ENCODE assay signal across 12 cellular contexts in genomic region chr12:10409387-10409786, GRCh38. TPM values are rescaled to one million over a fixed set of nuclear protein-coding genes. Genes with fewer than 3 reads are reported as not detected.
DNase-seq lines count a peak whose midpoint lies in the region; ATAC-seq and TF ChIP-seq lines count a peak whose summit lies in the region.
"Had no signal": no experiment of that assay in that cellular context is flagged by ENCODE, and none has a peak within 500 bp of the region (broad histone marks: within the 10 kb centered on the region; RNA-seq: fewer than 3 reads in every experiment).

TSS of gene KLRC4 (minus strand) at chr12:10409757. CDS start at chr12:10409575, 182 bp downstream.

- peak within 1 kb of the TSS; percentile 79 for H3K4me3 Mint-ChIP-seq in activated naive CD8-positive, alpha-beta T cell treated with anti-CD3 and anti-CD28 coated beads, Interleukin-2, amount 10 ng/mL, durations not matched to agents 7 days and 5 days
- H3K4me3 Mint-ChIP-seq in natural killer cell treated with Interleukin-12 subunit alpha and Interleukin-12 subunit beta and Interleukin-15 and Interleukin-18, amount 100 ng/mL, for 72 hours, result peak within 1 kb of the TSS; percentile 86
- no peak within 1 kb of the TSS for H3K4me3 Mint-ChIP-seq in GM23338

- no peaks in the 10 kb centered on the region for H3K9me2 ChIP-seq in GM23338 (ENCODE audit: insufficient read depth)

- peak within 1 kb of the TSS; percentile 88 for H3K27ac Mint-ChIP-seq in activated naive CD8-positive, alpha-beta T cell treated with anti-CD3 and anti-CD28 coated beads, Interleukin-2, amount 10 ng/mL, durations not matched to agents 7 days and 5 days
- H3K27ac Mint-ChIP-seq in natural killer cell treated with Interleukin-12 subunit alpha and Interleukin-12 subunit beta and Interleukin-15 and Interleukin-18, amount 100 ng/mL, for 72 hours, result peak within 1 kb of the TSS; percentile 11 to 67
- no peak within 1 kb of the TSS for H3K27ac Mint-ChIP-seq in GM23338

- no peaks in the 10 kb centered on the region for H4K20me1 ChIP-seq in GM23338 (replicated peaks; ENCODE audit: insufficient read depth)

- no peaks in the 10 kb centered on the region for H3K36me3 ChIP-seq in GM23338 (ENCODE audit: insufficient read depth)
- H3K36me3 ChIP-seq: lower lobe of right lung, spleen, stomach had no signal

- ATAC-seq in activated naive CD8-positive, alpha-beta T cell treated with anti-CD3 and anti-CD28 coated beads, Interleukin-2, amount 10 ng/mL, durations not matched to agents 7 days and 5 days (ENCODE audit: low read depth), result peak; percentile 74
- ATAC-seq in natural killer cell treated with Interleukin-12 subunit alpha and Interleukin-12 subunit beta and Interleukin-15 and Interleukin-18, amount 100 ng/mL, for 72 hours, result peak in 1 of 2 donors; percentile 82
- ATAC-seq in HG03460 (IDR thresholded peaks at IDR 0.05; ENCODE audit: unreplicated experiment) (no peak), GM23338 (no peak)
- ATAC-seq: lower lobe of right lung had no signal

- H3K27me3 Mint-ChIP-seq in activated naive CD8-positive, alpha-beta T cell treated with anti-CD3 and anti-CD28 coated beads, Interleukin-2, amount 10 ng/mL, durations not matched to agents 7 days and 5 days, result no peaks in the 10 kb centered on the region
- H3K27me3 Mint-ChIP-seq in natural killer cell treated with Interleukin-12 subunit alpha and Interleukin-12 subunit beta and Interleukin-15 and Interleukin-18, amount 100 ng/mL, for 72 hours, result no peaks in the 10 kb centered on the region
- H3K27me3 Mint-ChIP-seq in GM23338 (ENCODE audit: insufficient read depth, low read depth, poor library complexity), result no peaks in the 10 kb centered on the region

- no peak within 1 kb of the TSS for H3K4me2 ChIP-seq in GM23338

- H3K4me3 ChIP-seq in GM23338, result no peak within 1 kb of the TSS
- H3K4me3 ChIP-seq: lower lobe of right lung, stomach had no signal

- in situ Hi-C loops in GM13977 (cut with MboI; ENCODE audit: low pct_unique_long_range_greater_than_20kb, low sequenced_read_pairs, unreplicated experiment), result no loop called here

- peaks cover 4% of the 10 kb centered on the region for H3K9me3 Mint-ChIP-seq in activated naive CD8-positive, alpha-beta T cell treated with anti-CD3 and anti-CD28 coated beads, Interleukin-2, amount 10 ng/mL, durations not matched to agents 7 days and 5 days
- no peaks in the 10 kb centered on the region for H3K9me3 Mint-ChIP-seq in natural killer cell treated with Interleukin-12 subunit alpha and Interleukin-12 subunit beta and Interleukin-15 and Interleukin-18, amount 100 ng/mL, for 72 hours
- H3K9me3 Mint-ChIP-seq in GM23338, result no peaks in the 10 kb centered on the region

- H3K79me2 ChIP-seq in GM23338 (replicated peaks; ENCODE audit: insufficient read depth), result no peaks in the 10 kb centered on the region

- DNase-seq in HCEC 1CT (peak; percentile 63), NCI-H187 treated with DMSO at 0.1 percent for 48 hours (lab: John Stamatoyannopoulos, UW) (peak; percentile 57), superior temporal gyrus (ENCODE audit: extremely low spot score) (no peak), GM23338 (ENCODE audit: low spot score) (no peak), GM13977 (ENCODE audit: low spot score) (no peak)
- DNase-seq in activated naive CD8-positive, alpha-beta T cell treated with anti-CD3 and anti-CD28 coated beads, Interleukin-2, amount 10 ng/mL, durations not matched to agents 7 days and 5 days, result no peak
- no peak for DNase-seq in natural killer cell treated with Interleukin-12 subunit alpha and Interleukin-12 subunit beta and Interleukin-15 and Interleukin-18, amount 100 ng/mL, for 72 hours (ENCODE audit: low spot score)
- DNase-seq: lower lobe of right lung, spleen, stomach had no signal

- H3K27ac ChIP-seq in GM23338 (ENCODE audit: low read depth), result no peak within 1 kb of the TSS
- H3K27ac ChIP-seq: lower lobe of right lung, stomach had no signal

- TF ChIP-seq CTCF in GM23338 (conservative IDR thresholded peaks at IDR 0.05; ENCODE audit: low read depth in 2 of 2) (no peak), GM13977 (IDR thresholded peaks at IDR 0.05; ENCODE audit: extremely low read depth, insufficient read depth, missing control alignments) (no peak)

- H3K27me3 ChIP-seq in GM23338 (ENCODE audit: insufficient read depth), result no peaks in the 10 kb centered on the region

- no peaks in the 10 kb centered on the region for H3F3A ChIP-seq in GM23338 (replicated peaks; ENCODE audit: low read depth)

- peaks cover 17% of the 10 kb centered on the region for H3K36me3 Mint-ChIP-seq in activated naive CD8-positive, alpha-beta T cell treated with anti-CD3 and anti-CD28 coated beads, Interleukin-2, amount 10 ng/mL, durations not matched to agents 7 days and 5 days
- peaks cover 25% of the 10 kb centered on the region for H3K36me3 Mint-ChIP-seq in natural killer cell treated with Interleukin-12 subunit alpha and Interleukin-12 subunit beta and Interleukin-15 and Interleukin-18, amount 100 ng/mL, for 72 hours
- no peaks in the 10 kb centered on the region for H3K36me3 Mint-ChIP-seq in GM23338 (ENCODE audit: low read depth)

- peaks cover 34% of the 10 kb centered on the region for H3K4me1 Mint-ChIP-seq in activated naive CD8-positive, alpha-beta T cell treated with anti-CD3 and anti-CD28 coated beads, Interleukin-2, amount 10 ng/mL, durations not matched to agents 7 days and 5 days
- H3K4me1 Mint-ChIP-seq in natural killer cell treated with Interleukin-12 subunit alpha and Interleukin-12 subunit beta and Interleukin-15 and Interleukin-18, amount 100 ng/mL, for 72 hours (ENCODE audit: low read depth in 2 of 2), result peaks cover 11 to 33% of the 10 kb centered on the region in 2 donors
- H3K4me1 Mint-ChIP-seq in GM23338, result peaks cover 13% of the 10 kb centered on the region; the same call in 2 of the 3 replicates

- H2AFZ ChIP-seq in GM23338, result no peak within 1 kb of the TSS

- POLR2A ChIA-PET in activated naive CD8-positive, alpha-beta T cell treated with anti-CD3 and anti-CD28 coated beads, Interleukin-2, amount 10 ng/mL, durations not matched to agents 7 days and 5 days (lab: Charles Lee), result interaction anchor here (0.9 to 1.6 kb wide), 6 partner anchors 14 to 146 kb away, joined by 3 to 7 read pairs (median 4); no protein-coding TSS in a partner anchor

- no peaks in the 10 kb centered on the region for H3K4me1 ChIP-seq in GM23338 (ENCODE audit: insufficient read depth)
- H3K4me1 ChIP-seq: lower lobe of right lung, spleen, stomach had no signal

TF ChIP-seq in GM23338, 12 proteins besides CTCF, POLR2A, EP300 and RAD21 (continues in another document):
- no peak for TF ChIP-seq REST (IDR thresholded peaks at IDR 0.05; ENCODE audit: unreplicated experiment)

RNA-seq across cellular contexts. Expression of gene KLRC4, which starts in this region (rescaled TPM):
- total RNA-seq in activated naive CD8-positive, alpha-beta T cell treated with anti-CD3 and anti-CD28 coated beads, Interleukin-2, amount 10 ng/mL, durations not matched to agents 7 days and 5 days, result 10 to 100 TPM; 37.8 to 38.4 TPM
- total RNA-seq in natural killer cell treated with Interleukin-12 subunit alpha and Interleukin-12 subunit beta and Interleukin-15 and Interleukin-18, amount 100 ng/mL, for 72 hours, result 10 to 100 TPM in 1 of 2 donors, 1 to 10 TPM in 1; 5.4 to 17.8 TPM
- not detected in 2 replicates for total RNA-seq in GM23338 (2014; rRNA removed; shearing (Covaris generic))
- not detected in 2 replicates for polyA plus RNA-seq in GM23338 (2016; fragmentation: Nextera tagmentation; extraction: Ambion mirVana)
- total RNA-seq: G401, lower lobe of right lung had no signal

Comparison
In these comparisons a context has a peak if more than half of its experiments do, and no peak if none do; other contexts are left out.
1. DNase-seq: peak in HCEC 1CT (single experiment) and NCI-H187 treated with DMSO at 0.1 percent for 48 hours (single experiment); none in activated naive CD8-positive, alpha-beta T cell treated with anti-CD3 and anti-CD28 coated beads, Interleukin-2, amount 10 ng/mL, durations not matched to agents 7 days and 5 days (single experiment), natural killer cell treated with Interleukin-12 subunit alpha and Interleukin-12 subunit beta and Interleukin-15 and Interleukin-18, amount 100 ng/mL, for 72 hours (single experiment), superior temporal gyrus (single experiment), GM23338 (single experiment) and GM13977 (single experiment).